ENCODE assay signal across 36 cellular contexts in genomic region chr9:103372828-103373227, GRCh38.
"Had no signal": no experiment of that assay in that cellular context is flagged by ENCODE, and none has a peak within 500 bp of the region (broad histone marks: within the 10 kb centered on the region; RNA-seq: fewer than 3 reads in every experiment).

No MANE protein-coding gene starts in this region.

- H3K9me3 Mint-ChIP-seq: activated naive CD4-positive, alpha-beta T cell treated with anti-CD3 and anti-CD28 coated beads for 36 hours; activated T-cell treated with anti-CD3 and anti-CD28 coated beads, Interleukin-2, amount 50 U/mL, for 4 hours; activated T-helper 1 cell treated with anti-CD3 and anti-CD28 coated beads, Interleukin-12 subunit alpha, Interleukin-12 subunit beta, Interleukin-2, Interleukin-4 antibody, amounts not matched to agents 30 ng/mL and 10 ng/mL and 1 ng/mL, durations not matched to agents 14 hours and 24 hours and 36 hours; activated T-helper 17 cell treated with anti-CD3 and anti-CD28 coated beads, Interleukin-2, amount 50 U/mL, for 72 hours; T-helper 1 cell treated with Interleukin-12 subunit alpha and Interleukin-12 subunit beta and Interleukin-4 antibody, amounts not matched to agents 30 μg/mL and 1 μg/mL, for 36 hours had no signal

- H3K9me3 ChIP-seq: adrenal gland, body of pancreas, breast epithelium had no signal

- H3K27me3 ChIP-seq: adrenal gland, body of pancreas, brain microvascular endothelial cell, breast epithelium had no signal

- H3K4me1 ChIP-seq: adrenal gland, body of pancreas, breast epithelium had no signal

- H3K36me3 Mint-ChIP-seq: activated CD4-positive, alpha-beta memory T cell treated with anti-CD3 and anti-CD28 coated beads for 36 hours; activated naive CD4-positive, alpha-beta T cell treated with anti-CD3 and anti-CD28 coated beads, Interleukin-2, amount 50 U/mL, for 72 hours; activated naive CD8-positive, alpha-beta T cell treated with anti-CD3 and anti-CD28 coated beads for 36 hours had no signal

- H3K27ac Mint-ChIP-seq: activated B cell treated with CpG ODN at 0.5 μM for 24 hours; activated CD4-positive, alpha-beta memory T cell treated with anti-CD3 and anti-CD28 coated beads for 36 hours; activated CD4-positive, alpha-beta T cell treated with anti-CD3 and anti-CD28 coated beads, Interleukin-2, amount 10 ng/mL, durations not matched to agents 24 days and 14 days; activated CD8-positive, alpha-beta T cell treated with anti-CD3 and anti-CD28 coated beads for 36 hours; activated naive CD4-positive, alpha-beta T cell treated with anti-CD3 and anti-CD28 coated beads for 36 hours; activated naive CD4-positive, alpha-beta T cell treated with anti-CD3 and anti-CD28 coated beads, Interleukin-2, amount 50 U/mL, for 72 hours; activated naive CD8-positive, alpha-beta T cell treated with anti-CD3 and anti-CD28 coated beads for 36 hours; activated T-cell treated with anti-CD3 and anti-CD28 coated beads, Interleukin-2, amount 50 U/mL, for 72 hours; activated T-helper 1 cell treated with anti-CD3 and anti-CD28 coated beads, Interleukin-12 subunit alpha, Interleukin-12 subunit beta, Interleukin-2, Interleukin-4 antibody, amounts not matched to agents 30 ng/mL and 10 ng/mL and 1 ng/mL, durations not matched to agents 14 hours and 24 hours and 36 hours; activated T-helper 17 cell treated with anti-CD3 and anti-CD28 coated beads, Interleukin-2, amount 50 U/mL, for 72 hours; T-helper 1 cell treated with Interleukin-12 subunit alpha and Interleukin-12 subunit beta and Interleukin-4 antibody, amounts not matched to agents 30 μg/mL and 1 μg/mL, for 36 hours; T-helper 2 cell treated with Interferon-gamma antibody and Interleukin-4, amounts not matched to agents 5 μg/mL and 100 μg/mL, for 36 hours had no signal

- H3K27ac ChIP-seq: adrenal gland, body of pancreas, brain microvascular endothelial cell, breast epithelium, VCaP had no signal

- ATAC-seq: activated CD8-positive, alpha-beta T cell treated with anti-CD3 and anti-CD28 coated beads for 36 hours; activated naive CD4-positive, alpha-beta T cell treated with anti-CD3 and anti-CD28 coated beads, Interleukin-2, amount 50 U/mL, for 72 hours; activated T-cell treated with anti-CD3 and anti-CD28 coated beads, Interleukin-2, amount 50 U/mL, for 4 hours; activated T-cell treated with anti-CD3 and anti-CD28 coated beads, Interleukin-2, amount 50 U/mL, for 72 hours; activated T-helper 17 cell treated with anti-CD3 and anti-CD28 coated beads, Interleukin-2, amount 50 U/mL, for 72 hours; body of pancreas had no signal

- H3K4me3 ChIP-seq: adrenal gland, body of pancreas, breast epithelium had no signal

- DNase-seq: activated B cell treated with CpG ODN at 0.5 μM for 24 hours; activated CD4-positive, alpha-beta memory T cell treated with anti-CD3 and anti-CD28 coated beads for 36 hours; activated CD4-positive, alpha-beta T cell treated with anti-CD3 and anti-CD28 coated beads for 4 hours; activated CD4-positive, alpha-beta T cell treated with anti-CD3 and anti-CD28 coated beads, Interleukin-2, amount 10 ng/mL, durations not matched to agents 24 days and 14 days; activated CD4-positive, alpha-beta T cell treated with anti-CD3 and anti-CD28 coated beads, Interleukin-2, amount 50 U/mL, for 1 hour; activated CD4-positive, alpha-beta T cell treated with anti-CD3 and anti-CD28 coated beads, Interleukin-2, amount 50 U/mL, for 4 hours; activated CD4-positive, CD25-positive, alpha-beta regulatory T cell treated with anti-CD3 and anti-CD28 coated beads, Interleukin-2, amount 50 U/mL, for 72 hours; activated CD8-positive, alpha-beta memory T cell treated with anti-CD3 and anti-CD28 coated beads, Interleukin-2, amount 50 U/mL, for 4 hours; activated CD8-positive, alpha-beta T cell treated with anti-CD3 and anti-CD28 coated beads for 36 hours; activated effector memory CD4-positive, alpha-beta T cell treated with anti-CD3 and anti-CD28 coated beads, Interleukin-2, amount 50 U/mL, for 16 hours; activated gamma-delta T cell treated with Interleukin-2 at 50 U/mL for 16 hours; activated naive CD4-positive, alpha-beta T cell; activated naive CD4-positive, alpha-beta T cell treated with anti-CD3 and anti-CD28 coated beads for 36 hours; activated naive CD4-positive, alpha-beta T cell treated with anti-CD3 and anti-CD28 coated beads, Interleukin-2, amount 50 U/mL, for 16 hours; activated naive CD8-positive, alpha-beta T cell treated with anti-CD3 and anti-CD28 coated beads for 36 hours; activated T-cell treated with anti-CD3 and anti-CD28 coated beads for 4 hours; activated T-cell treated with anti-CD3 and anti-CD28 coated beads, Interleukin-2, amount 50 U/mL, for 1 hour; activated T-cell treated with anti-CD3 and anti-CD28 coated beads, Interleukin-2, amount 50 U/mL, for 4 hours; activated T-cell treated with anti-CD3 and anti-CD28 coated beads, Interleukin-2, amount 50 U/mL, for 72 hours; adrenal gland; amniotic stem cell; aorta; body of pancreas; brain microvascular endothelial cell; central memory CD4-positive, alpha-beta T cell; T-helper 2 cell; T-helper 9 cell had no signal

- H3K4me3 Mint-ChIP-seq: activated B cell treated with CpG ODN at 0.5 μM for 24 hours; activated CD4-positive, alpha-beta memory T cell treated with anti-CD3 and anti-CD28 coated beads for 36 hours; activated CD4-positive, alpha-beta T cell treated with anti-CD3 and anti-CD28 coated beads, Interleukin-2, amount 10 ng/mL, durations not matched to agents 24 days and 14 days; activated CD8-positive, alpha-beta T cell treated with anti-CD3 and anti-CD28 coated beads for 36 hours; activated naive CD4-positive, alpha-beta T cell treated with anti-CD3 and anti-CD28 coated beads for 36 hours; activated naive CD8-positive, alpha-beta T cell treated with anti-CD3 and anti-CD28 coated beads for 36 hours; activated T-cell treated with anti-CD3 and anti-CD28 coated beads, Interleukin-2, amount 50 U/mL, for 4 hours; activated T-cell treated with anti-CD3 and anti-CD28 coated beads, Interleukin-2, amount 50 U/mL, for 72 hours; activated T-helper 1 cell treated with anti-CD3 and anti-CD28 coated beads, Interleukin-12 subunit alpha, Interleukin-12 subunit beta, Interleukin-2, Interleukin-4 antibody, amounts not matched to agents 30 ng/mL and 10 ng/mL and 1 ng/mL, durations not matched to agents 14 hours and 24 hours and 36 hours; activated T-helper 17 cell treated with anti-CD3 and anti-CD28 coated beads, Interleukin-2, amount 50 U/mL, for 72 hours; T-helper 1 cell treated with Interleukin-12 subunit alpha and Interleukin-12 subunit beta and Interleukin-4 antibody, amounts not matched to agents 30 μg/mL and 1 μg/mL, for 36 hours; T-helper 2 cell treated with Interferon-gamma antibody and Interleukin-4, amounts not matched to agents 5 μg/mL and 100 μg/mL, for 36 hours had no signal

- H3K4me1 Mint-ChIP-seq: activated B cell treated with CpG ODN at 0.5 μM for 24 hours; activated CD4-positive, alpha-beta T cell treated with anti-CD3 and anti-CD28 coated beads, Interleukin-2, amount 10 ng/mL, durations not matched to agents 24 days and 14 days; activated naive CD8-positive, alpha-beta T cell treated with anti-CD3 and anti-CD28 coated beads for 36 hours; activated T-helper 17 cell treated with anti-CD3 and anti-CD28 coated beads, Interleukin-2, amount 50 U/mL, for 72 hours had no signal

- H3K27me3 Mint-ChIP-seq: activated B cell treated with CpG ODN at 0.5 μM for 24 hours; activated CD4-positive, alpha-beta memory T cell treated with anti-CD3 and anti-CD28 coated beads for 36 hours; activated CD4-positive, alpha-beta T cell treated with anti-CD3 and anti-CD28 coated beads, Interleukin-2, amount 10 ng/mL, durations not matched to agents 24 days and 14 days; activated CD8-positive, alpha-beta T cell treated with anti-CD3 and anti-CD28 coated beads for 36 hours; activated naive CD8-positive, alpha-beta T cell treated with anti-CD3 and anti-CD28 coated beads for 36 hours; activated T-helper 17 cell treated with anti-CD3 and anti-CD28 coated beads, Interleukin-2, amount 50 U/mL, for 72 hours had no signal

- H3K36me3 ChIP-seq: adrenal gland, brain microvascular endothelial cell, breast epithelium had no signal

- FAIRE-seq: astrocyte, TTC549 had no signal
